17 cellular contexts compared by ENCODE assay signal in genomic region chr13:37960427-37960826, GRCh38.
DNase-seq lines count a peak whose midpoint lies in the region; ATAC-seq and TF ChIP-seq lines count a peak whose summit lies in the region.
"Had no signal": no experiment of that assay in that cellular context is flagged by ENCODE, and none has a peak within 500 bp of the region (broad histone marks: within the 10 kb centered on the region; RNA-seq: fewer than 3 reads in every experiment).

No MANE protein-coding gene starts in this region.

- H3K9me3 ChIP-seq in mammary epithelial cell (replicated peaks; ENCODE audit: insufficient read depth, low read length) = no peaks in the 10 kb centered on the region
- no peaks in the 10 kb centered on the region for H3K9me3 ChIP-seq in smooth muscle cell (replicated peaks; ENCODE audit: low read depth)
- H3K9me3 ChIP-seq in T-helper 17 cell (ENCODE audit: control insufficient read depth, low read length, poor library complexity, severe bottlenecking) = no peaks in the 10 kb centered on the region
- no peaks in the 10 kb centered on the region for H3K9me3 ChIP-seq in esophagus muscularis mucosa
- H3K9me3 ChIP-seq: BLaER1, heart right ventricle, lower lobe of right lung, ovary had no signal

- no peak overlapping the region for H3K9ac ChIP-seq in mammary epithelial cell (ENCODE audit: insufficient read depth, low read length)
- no peak overlapping the region for H3K9ac ChIP-seq in smooth muscle cell (ENCODE audit: low read depth)
- H3K9ac ChIP-seq: BLaER1 had no signal

- no peak for TF ChIP-seq POLR2A in NB4 (IDR thresholded peaks at IDR 0.05; ENCODE audit: extremely low read depth, insufficient read length)
- no peak for TF ChIP-seq POLR2A in esophagus muscularis mucosa (IDR thresholded peaks at IDR 0.05; ENCODE audit: low read depth)

- no peaks in the 10 kb centered on the region for H3K27me3 ChIP-seq in mammary epithelial cell (ENCODE audit: insufficient read depth, low read length)
- no peaks in the 10 kb centered on the region for H3K27me3 ChIP-seq in smooth muscle cell (ENCODE audit: low read depth)
- H3K27me3 ChIP-seq in esophagus muscularis mucosa = no peaks in the 10 kb centered on the region
- H3K27me3 ChIP-seq: BLaER1, heart right ventricle, ovary had no signal

- TF ChIP-seq CTCF in mammary epithelial cell (conservative IDR thresholded peaks at IDR 0.05 in 1 of 2, IDR thresholded peaks at IDR 0.05 in 1 of 2; ENCODE audit: extremely low read depth in 1 of 2, insufficient read depth in 1 of 2, low read depth in 1 of 2, low read length in 2 of 2) (peak; percentile 10 to 16), MCF 10A (IDR thresholded peaks at IDR 0.05; ENCODE audit: unreplicated experiment) (no peak), NB4 (IDR thresholded peaks at IDR 0.05; ENCODE audit: low read depth, low read length) (peak; percentile 20), epithelial cell of esophagus (IDR thresholded peaks at IDR 0.05; ENCODE audit: insufficient read depth, low read depth, low read length, missing control alignments) (peak; percentile 31), smooth muscle cell (IDR thresholded peaks at IDR 0.05; ENCODE audit: borderline replicate concordance, insufficient read depth, poor library complexity, severe bottlenecking) (peak; percentile 16), esophagus muscularis mucosa (IDR thresholded peaks at IDR 0.05) (no peak)

- H3K4me3 ChIP-seq in mammary epithelial cell (replicated peaks in 1 of 3; ENCODE audit: insufficient read depth in 1 of 3, low read depth in 2 of 3, low read length in 3 of 3) (no peak overlapping the region), NB4 (ENCODE audit: low read depth, low read length) (no peak overlapping the region), epithelial cell of esophagus (ENCODE audit: low read length) (no peak overlapping the region), smooth muscle cell (no peak overlapping the region), esophagus muscularis mucosa (no peak overlapping the region)
- H3K4me3 ChIP-seq: BLaER1, heart right ventricle, lower lobe of right lung, ovary had no signal

- H3K4me1 Mint-ChIP-seq in MCF 10A (ENCODE audit: insufficient read depth, unreplicated experiment) (peaks cover 9% of the 10 kb centered on the region), T-helper 17 cell (no peaks in the 10 kb centered on the region)
- H3K4me1 Mint-ChIP-seq: activated naive CD4-positive, alpha-beta T cell treated with anti-CD3 and anti-CD28 coated beads, Interleukin-2, amount 10 ng/mL, durations not matched to agents 7 days and 5 days; stimulated activated effector memory CD8-positive, alpha-beta T cell treated with anti-CD3 and anti-CD28 coated beads, Interleukin-12 subunit alpha, Interleukin-12 subunit beta, amount 100 ng/mL, for 72 hours had no signal

- H3K27me3 Mint-ChIP-seq in MCF 10A (ENCODE audit: insufficient read depth, unreplicated experiment) (no peaks in the 10 kb centered on the region), T-helper 17 cell (no peaks in the 10 kb centered on the region)
- H3K27me3 Mint-ChIP-seq: activated naive CD4-positive, alpha-beta T cell treated with anti-CD3 and anti-CD28 coated beads, Interleukin-2, amount 10 ng/mL, durations not matched to agents 7 days and 5 days had no signal

- ATAC-seq in HG02885 (IDR thresholded peaks at IDR 0.05; ENCODE audit: poor library complexity, unreplicated experiment) = no peak
- no peak for ATAC-seq in T-helper 17 cell
- ATAC-seq: heart right ventricle; lower lobe of right lung; stimulated activated effector memory CD8-positive, alpha-beta T cell treated with anti-CD3 and anti-CD28 coated beads, Interleukin-12 subunit alpha, Interleukin-12 subunit beta, amount 100 ng/mL, for 72 hours had no signal

- H3K4me1 ChIP-seq in mammary epithelial cell (ENCODE audit: insufficient read depth, low read length) (peaks cover 5% of the 10 kb centered on the region), smooth muscle cell (ENCODE audit: low read depth) (no peaks in the 10 kb centered on the region), esophagus muscularis mucosa (no peaks in the 10 kb centered on the region)
- H3K4me1 ChIP-seq: BLaER1, lower lobe of right lung had no signal

- H3K36me3 Mint-ChIP-seq in MCF 10A (ENCODE audit: insufficient read depth, unreplicated experiment) (no peaks in the 10 kb centered on the region), T-helper 17 cell (ENCODE audit: low read depth) (no peaks in the 10 kb centered on the region)
- H3K36me3 Mint-ChIP-seq: activated naive CD4-positive, alpha-beta T cell treated with anti-CD3 and anti-CD28 coated beads, Interleukin-2, amount 10 ng/mL, durations not matched to agents 7 days and 5 days; stimulated activated effector memory CD8-positive, alpha-beta T cell treated with anti-CD3 and anti-CD28 coated beads, Interleukin-12 subunit alpha, Interleukin-12 subunit beta, amount 100 ng/mL, for 72 hours had no signal

- H3K4me3 Mint-ChIP-seq in MCF 10A (ENCODE audit: unreplicated experiment) (no peak overlapping the region), T-helper 17 cell (no peak overlapping the region)
- H3K4me3 Mint-ChIP-seq: activated naive CD4-positive, alpha-beta T cell treated with anti-CD3 and anti-CD28 coated beads, Interleukin-2, amount 10 ng/mL, durations not matched to agents 7 days and 5 days; stimulated activated effector memory CD8-positive, alpha-beta T cell treated with anti-CD3 and anti-CD28 coated beads, Interleukin-12 subunit alpha, Interleukin-12 subunit beta, amount 100 ng/mL, for 72 hours had no signal

- intact Hi-C loops in mammary epithelial cell (cut with micrococcal nuclease) = no loop called here
- intact Hi-C loops in MCF 10A (cut with micrococcal nuclease) = no loop called here
- intact Hi-C loops in esophagus muscularis mucosa (cut with DNase I) = no loop called here

- H2AFZ ChIP-seq in mammary epithelial cell (ENCODE audit: low read depth, low read length) (no peak overlapping the region), smooth muscle cell (ENCODE audit: low read depth) (no peak overlapping the region)

- H3K79me2 ChIP-seq in mammary epithelial cell (ENCODE audit: insufficient read depth, low read length) = no peaks in the 10 kb centered on the region
- H3K79me2 ChIP-seq in smooth muscle cell (ENCODE audit: low read depth) = no peaks in the 10 kb centered on the region

- DNase-seq in mammary epithelial cell = no peak
- no peak for DNase-seq in MCF 10A (ENCODE audit: unreplicated experiment)
- no peak for DNase-seq in NB4 (ENCODE audit: low read depth)
- no peak for DNase-seq in epithelial cell of esophagus (ENCODE audit: low read depth)
- no peak for DNase-seq in smooth muscle cell (lab: John Stamatoyannopoulos, UW; ENCODE audit: unreplicated experiment)
- no peak for DNase-seq in T-helper 17 cell
- no peak for DNase-seq in esophagus muscularis mucosa (ENCODE audit: extremely low spot score)
- DNase-seq: activated naive CD4-positive, alpha-beta T cell treated with anti-CD3 and anti-CD28 coated beads, Interleukin-2, amount 10 ng/mL, durations not matched to agents 7 days and 5 days; dermis blood vessel endothelial cell; heart right ventricle; lower lobe of right lung; NCI-H187; ovary; T-helper 2 cell had no signal

- H3K27ac ChIP-seq in mammary epithelial cell (ENCODE audit: insufficient read depth, low read depth, low read length) (no peak overlapping the region), smooth muscle cell (ENCODE audit: low read depth) (no peak overlapping the region), esophagus muscularis mucosa (replicated peaks in 1 of 4) (no peak overlapping the region)
- H3K27ac ChIP-seq: BLaER1, heart right ventricle, lower lobe of right lung, ovary had no signal

- CTCF ChIA-PET in mammary epithelial cell (lab: Charles Lee; ENCODE audit: low non-redundant PET) = no interaction called here
- CTCF ChIA-PET in MCF 10A (lab: Yijun Ruan, JAX) = interaction anchor here (0.6 to 0.7 kb wide), 3 partner anchors 60 to 1338 kb away, joined by 3 read pairs; no protein-coding TSS in a partner anchor

- POLR2A ChIA-PET in MCF 10A (lab: Yijun Ruan, JAX) = no interaction called here

- BruUV-seq in mammary epithelial cell (replicated peaks; lab: Mats Ljungman, UMichigan) (no TSS peak), MCF 10A (replicated peaks; lab: Mats Ljungman, UMichigan) (no TSS peak)

- no peaks in the 10 kb centered on the region for H3F3A ChIP-seq in smooth muscle cell (ENCODE audit: low read depth)

- dilution Hi-C loops in mammary epithelial cell (cut with HindIII; ENCODE audit: low sequenced_read_pairs) = no loop called here

- H3K4me2 ChIP-seq in mammary epithelial cell (ENCODE audit: insufficient read depth, low read depth, low read length) (no peak overlapping the region), smooth muscle cell (no peak overlapping the region)
- H3K4me2 ChIP-seq: BLaER1 had no signal

- 100% methylated on average over 1 of the region's 1 CpG for WGBS in mammary epithelial cell (ENCODE audit: low coverage, missing lambda C conversion rate)
- 94% methylated on average over 1 of the region's 1 CpG for WGBS in smooth muscle cell (ENCODE audit: low lambda C conversion rate)
- 70% methylated on average over 1 of the region's 1 CpG for WGBS in esophagus muscularis mucosa

- H3K36me3 ChIP-seq in mammary epithelial cell (ENCODE audit: insufficient read depth, low read length) (no peaks in the 10 kb centered on the region), smooth muscle cell (ENCODE audit: low read depth) (no peaks in the 10 kb centered on the region), esophagus muscularis mucosa (no peaks in the 10 kb centered on the region)
- H3K36me3 ChIP-seq: BLaER1, heart right ventricle, lower lobe of right lung, ovary had no signal

- no peaks in the 10 kb centered on the region for H3K9me3 Mint-ChIP-seq in MCF 10A (ENCODE audit: unreplicated experiment)

- H4K20me1 ChIP-seq in mammary epithelial cell (ENCODE audit: insufficient read depth, low read length) (no peaks in the 10 kb centered on the region), smooth muscle cell (ENCODE audit: low read depth) (no peaks in the 10 kb centered on the region)
- H4K20me1 ChIP-seq: BLaER1 had no signal

- in situ Hi-C loops in mammary epithelial cell (cut with MboI; ENCODE audit: low sequenced_read_pairs in 2 of 2) = no loop called here

- no peak overlapping the region for H3K27ac Mint-ChIP-seq in MCF 10A (ENCODE audit: low read depth, unreplicated experiment)
- H3K27ac Mint-ChIP-seq in T-helper 17 cell = no peak overlapping the region
- H3K27ac Mint-ChIP-seq: activated naive CD4-positive, alpha-beta T cell treated with anti-CD3 and anti-CD28 coated beads, Interleukin-2, amount 10 ng/mL, durations not matched to agents 7 days and 5 days; stimulated activated effector memory CD8-positive, alpha-beta T cell treated with anti-CD3 and anti-CD28 coated beads, Interleukin-12 subunit alpha, Interleukin-12 subunit beta, amount 100 ng/mL, for 72 hours had no signal

- no peak for TF ChIP-seq EP300 in esophagus muscularis mucosa (IDR thresholded peaks at IDR 0.05)

Comparison
In these comparisons a context has a peak if more than half of its experiments do, and no peak if none do; other contexts are left out.
1. CTCF ChIP-seq: peak in mammary epithelial cell (2 of 2), NB4 (single experiment), epithelial cell of esophagus (single experiment) and smooth muscle cell (single experiment); none in MCF 10A (single experiment) and esophagus muscularis mucosa (0 of 3).